ENCODE assay signal across 8 cellular contexts in the genomic region with DNA sequence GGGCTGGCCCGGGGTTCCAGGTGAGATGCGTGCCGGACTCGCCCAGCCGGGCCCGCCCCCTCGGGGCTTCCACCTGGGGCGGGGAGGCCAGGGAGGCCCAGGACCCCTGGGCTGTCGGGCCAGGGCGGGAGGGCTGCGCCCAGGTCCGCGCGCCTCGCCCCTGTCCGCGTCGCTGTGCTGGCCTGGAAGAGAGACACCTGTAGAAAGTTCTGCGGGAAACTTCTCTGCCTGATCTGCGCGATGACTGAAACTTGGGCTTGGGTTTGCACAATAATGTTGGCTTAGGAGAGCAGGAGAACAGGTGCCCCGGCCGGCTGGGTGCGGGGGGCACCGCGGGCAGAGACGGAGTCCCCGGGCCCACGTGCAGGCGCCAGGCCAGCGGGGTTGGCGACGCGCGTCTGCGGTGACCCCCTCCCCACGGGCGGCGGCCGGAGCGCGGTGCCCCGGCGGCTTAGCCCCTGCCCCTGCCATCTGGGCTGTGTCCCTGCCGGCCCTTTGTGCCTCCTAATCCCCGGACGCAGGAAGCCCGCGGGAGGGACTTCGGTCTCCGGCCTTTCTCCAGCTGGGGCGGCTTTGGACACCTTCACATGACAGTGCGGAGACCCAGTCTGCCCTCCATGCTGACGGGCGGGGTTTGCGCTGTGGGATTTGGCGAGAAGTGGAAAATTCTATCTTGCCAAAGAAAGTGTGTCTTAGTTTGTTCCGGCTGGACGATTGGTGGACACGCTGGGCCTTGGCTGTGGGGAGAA. TPM values are rescaled to one million over a fixed set of nuclear protein-coding genes. Genes with fewer than 3 reads are reported as not detected.
DNase-seq lines count a peak whose midpoint lies in the region; ATAC-seq and TF ChIP-seq lines count a peak whose summit lies in the region.

No MANE protein-coding gene starts in this region.

- H3K4me3 ChIP-seq in AG09309 (ENCODE audit: control insufficient read depth, low read depth, low read length) (peak overlapping the region; percentile 8), heart right ventricle (peak overlapping the region; percentile 7 to 80 (median 68)), skeletal muscle cell (ENCODE audit: low read depth, low read length) (peak overlapping the region; percentile 49)

- peaks cover 0 to 18% (median 0%) of the 10 kb centered on the region in 7 donors for H3K27me3 ChIP-seq in heart right ventricle

- H3K4me1 ChIP-seq in heart right ventricle = peaks cover 0 to 23% (median 16%) of the 10 kb centered on the region in 9 donors

- H3K9me3 ChIP-seq in heart right ventricle = no peaks in the 10 kb centered on the region

- CTCF ChIA-PET in T-cell (lab: Charles Lee) = interaction anchor here (0.5 to 1.4 kb wide), 3 partner anchors 10 to 342 kb away, joined by 3 to 17 read pairs (median 5); a partner anchor contains a TSS

- 4 to 5% methylated on average over 53 to 60 of the region's 60 CpGs for WGBS in heart right ventricle, 2 donors

- no peaks in the 10 kb centered on the region for H3K9me3 Mint-ChIP-seq in T-cell

- POLR2A ChIA-PET in T-cell (lab: Charles Lee) = interaction anchor here in 1 of 2 donors (0.6 kb wide), 1 partner anchor 14 kb away, joined by 3 read pairs; no protein-coding TSS in a partner anchor

- H3K4me3 Mint-ChIP-seq in T-cell = peak overlapping the region; percentile 74 to 79 (median 76)

- DNase-seq in AG09309 (ENCODE audit: low read depth) (no peak), T-cell (peak in 2 of 34 experiments; percentile 10 to 22), heart right ventricle (no peak), skeletal muscle cell (ENCODE audit: low read depth) (no peak), T1000 (lab: John Stamatoyannopoulos, UW) (no peak)

- H3K27ac ChIP-seq in heart right ventricle = peak overlapping the region in 8 of 10 donors; percentile 26 to 78 (median 64)

- ATAC-seq in GM19455 (IDR thresholded peaks at IDR 0.05; ENCODE audit: unreplicated experiment) = peak; percentile 17
- peak in 1 of 4 experiments; percentile 3 for ATAC-seq in T-cell (replicated peaks in 1 of 4)
- ATAC-seq in heart right ventricle = peak in 1 of 8 donors; percentile 1
- ATAC-seq in HG03354 (IDR thresholded peaks at IDR 0.05; ENCODE audit: poor library complexity, severe bottlenecking, unreplicated experiment) = no peak
- ATAC-seq in GM18502 (IDR thresholded peaks at IDR 0.05; ENCODE audit: poor library complexity, unreplicated experiment) = no peak

- H3K27ac Mint-ChIP-seq in T-cell = peak overlapping the region in 1 of 2 donors; percentile 28

- no peak for TF ChIP-seq CTCF in AG09309 (IDR thresholded peaks at IDR 0.05; ENCODE audit: control insufficient read depth, insufficient read depth, low read depth, low read length, missing control alignments)
- TF ChIP-seq CTCF in heart right ventricle (IDR thresholded peaks at IDR 0.05) = no peak

- H3K27me3 Mint-ChIP-seq in T-cell = no peaks in the 10 kb centered on the region

- H3K4me1 Mint-ChIP-seq in T-cell = peaks cover 14 to 15% (median 14%) of the 10 kb centered on the region in 3 donors

- peaks cover 12% of the 10 kb centered on the region for H3K36me3 Mint-ChIP-seq in T-cell

- intact Hi-C loops in heart right ventricle (cut with DNase I) = loop anchor here in 3 of 10 donors (2.0 to 5.0 kb wide), 3 partner anchors 56 to 99 kb away; no protein-coding TSS in a partner anchor

- peaks cover 0 to 18% (median 0%) of the 10 kb centered on the region in 9 donors for H3K36me3 ChIP-seq in heart right ventricle

RNA-seq across cellular contexts. Expression of a gene that starts 0.5 kb away (rescaled TPM):
- total RNA-seq in T-cell (10 to 100 TPM; 31.2 to 75.7 (median 53.4) TPM), heart right ventricle (1 to 10 TPM; 1.1 to 5.0 (median 2.6) TPM)
- polyA plus RNA-seq in heart right ventricle = 10 to 100 TPM in 1 of 2 donors, 1 to 10 TPM in 1; 5.6 to 14.8 TPM

RNA-seq across cellular contexts. Expression of a gene that starts 9.7 kb away (rescaled TPM):
- total RNA-seq in T-cell = 10 to 100 TPM; 54.9 to 94.7 (median 67.6) TPM
- total RNA-seq in heart right ventricle = 1 to 10 TPM; 4.2 to 9.9 (median 6.1) TPM
- polyA plus RNA-seq in heart right ventricle = 10 to 100 TPM; 13.6 to 18.1 TPM

RNA-seq across cellular contexts. Expression of a gene that starts 10.6 kb away (rescaled TPM):
- under 1 TPM; 0.28 to 0.88 (median 0.85) TPM for total RNA-seq in T-cell
- 10 to 100 TPM; 29.0 to 59.2 (median 37.2) TPM for total RNA-seq in heart right ventricle
- polyA plus RNA-seq in heart right ventricle = 10 to 100 TPM; 17.6 to 31.2 TPM

Comparison
In these comparisons a context has a peak if more than half of its experiments do, and no peak if none do; other contexts are left out.
1. H3K4me3 ChIP-seq: peak in every context shown above with its lines; median percentile 68 in heart right ventricle; 49 in skeletal muscle cell; 8 in AG09309.
2. RNA of a gene that starts 0.5 kb away (total RNA-seq): 31.2 to 75.7 TPM in T-cell; 1.1 to 5.0 TPM in heart right ventricle; every median in the first group is over 4 times any median in the second.
3. RNA of a gene that starts 9.7 kb away (total RNA-seq): 54.9 to 94.7 TPM in T-cell; 4.2 to 9.9 TPM in heart right ventricle; every median in the first group is over 4 times any median in the second.
4. RNA of a gene that starts 10.6 kb away (total RNA-seq): 29.0 to 59.2 TPM in heart right ventricle; 0.28 to 0.88 TPM in T-cell; every median in the first group is over 10 times any median in the second.